ENCODE assay signal across 19 cellular contexts in genomic region chrX:123876844-123877243, GRCh38.
"Had no signal": no experiment of that assay in that cellular context is flagged by ENCODE, and none has a peak within 500 bp of the region (broad histone marks: within the 10 kb centered on the region; RNA-seq: fewer than 3 reads in every experiment).

No MANE protein-coding gene starts in this region.

- H3K27me3 ChIP-seq: adrenal gland had no signal

- H3K9me3 Mint-ChIP-seq: activated naive CD4-positive, alpha-beta T cell treated with anti-CD3 and anti-CD28 coated beads, Interleukin-2, amount 50 U/mL, for 72 hours; activated T-cell treated with anti-CD3 and anti-CD28 coated beads, Interleukin-2, amount 50 U/mL, for 4 hours; T-cell had no signal

- H3K4me3 ChIP-seq: adrenal gland, K562 had no signal

- H3K36me3 Mint-ChIP-seq: activated naive CD4-positive, alpha-beta T cell treated with anti-CD3 and anti-CD28 coated beads, Interleukin-2, amount 50 U/mL, for 72 hours; T-cell had no signal

- ATAC-seq: activated CD4-positive, alpha-beta T cell treated with anti-CD3 and anti-CD28 coated beads for 36 hours; activated CD8-positive, alpha-beta T cell treated with anti-CD3 and anti-CD28 coated beads, Interleukin-2, amount 10 ng/mL, durations not matched to agents 7 days and 5 days; activated naive CD4-positive, alpha-beta T cell treated with anti-CD3 and anti-CD28 coated beads, Interleukin-2, amount 50 U/mL, for 72 hours; activated T-cell treated with anti-CD3 and anti-CD28 coated beads, Interleukin-2, amount 50 U/mL, for 4 hours; K562; T-cell had no signal

- H3K27ac ChIP-seq: adrenal gland, WERI-Rb-1 had no signal

- H3K27me3 Mint-ChIP-seq: activated CD4-positive, alpha-beta T cell treated with anti-CD3 and anti-CD28 coated beads for 36 hours; T-cell had no signal

- H3K4me3 Mint-ChIP-seq: activated CD4-positive, alpha-beta T cell treated with anti-CD3 and anti-CD28 coated beads for 36 hours; activated CD8-positive, alpha-beta T cell treated with anti-CD3 and anti-CD28 coated beads, Interleukin-2, amount 10 ng/mL, durations not matched to agents 7 days and 5 days; activated T-cell treated with anti-CD3 and anti-CD28 coated beads, Interleukin-2, amount 50 U/mL, for 4 hours had no signal

- H3K27ac Mint-ChIP-seq: activated CD4-positive, alpha-beta T cell treated with anti-CD3 and anti-CD28 coated beads for 36 hours; activated CD8-positive, alpha-beta T cell treated with anti-CD3 and anti-CD28 coated beads, Interleukin-2, amount 10 ng/mL, durations not matched to agents 7 days and 5 days; activated naive CD4-positive, alpha-beta T cell treated with anti-CD3 and anti-CD28 coated beads, Interleukin-2, amount 50 U/mL, for 72 hours; T-cell had no signal

- DNase-seq: activated CD4-positive, alpha-beta T cell treated with anti-CD3 and anti-CD28 coated beads for 36 hours; activated CD8-positive, alpha-beta T cell treated with anti-CD3 and anti-CD28 coated beads, Interleukin-2, amount 10 ng/mL, durations not matched to agents 7 days and 5 days; activated effector memory CD4-positive, alpha-beta T cell treated with anti-CD3 and anti-CD28 coated beads, Interleukin-2, amount 50 U/mL, for 16 hours; activated naive CD4-positive, alpha-beta T cell treated with Interleukin-2 at 50 U/mL for 16 hours; activated T-cell treated with anti-CD3 and anti-CD28 coated beads, Interleukin-2, amount 50 U/mL, for 4 hours; adrenal gland; anterior cingulate cortex; Kasumi-1; NCI-H1105 treated with DMSO at 0.1 percent for 48 hours; NCI-H1436 treated with DMSO at 0.1 percent for 48 hours; NCI-H187; NCI-H2081; NCI-H510A treated with DMSO at 0.1 percent for 48 hours; NCI-H69; SIG-M5; T-cell; WERI-Rb-1 had no signal

- H3K9me3 ChIP-seq: adrenal gland had no signal
